In the genomic region with DNA sequence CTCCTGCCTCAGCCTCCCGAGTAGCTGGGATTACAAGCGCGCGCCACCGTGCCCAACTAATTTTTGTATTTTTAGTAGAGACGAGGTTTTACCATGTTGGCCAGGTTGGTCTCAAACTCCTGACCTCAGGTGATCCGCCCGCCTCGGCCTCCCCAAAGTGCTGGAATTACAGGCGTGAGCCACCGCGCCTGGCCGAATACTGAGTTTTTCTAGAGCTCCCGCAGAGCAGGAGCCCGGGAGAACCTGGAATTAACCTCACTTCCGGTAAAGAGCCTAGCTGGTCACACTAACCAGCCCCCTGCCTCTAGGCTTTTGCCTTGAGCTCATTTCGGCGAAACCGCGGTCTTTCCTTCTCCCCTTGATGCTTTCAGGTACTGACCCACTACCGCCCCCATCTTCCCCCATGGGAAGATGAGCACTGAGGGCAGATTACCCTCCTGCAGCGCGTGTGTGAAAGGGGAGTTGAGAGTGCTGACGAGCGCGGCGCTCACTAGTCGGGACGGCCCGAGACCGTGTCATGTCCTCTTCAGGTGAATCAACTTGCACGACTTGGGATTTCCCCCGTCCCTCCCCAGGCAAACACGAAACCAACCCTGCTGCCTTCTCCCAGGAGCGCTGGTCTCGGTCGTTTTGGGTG, we compare ENCODE assay signal across 8 cellular contexts.
A peak's percentile ranks its signal among the peaks of the same experiment; 100 is the strongest.
DNase-seq lines count a peak whose midpoint lies in the region; ATAC-seq lines count a peak whose summit lies in the region.

No MANE protein-coding gene starts in this region.

- H3K27me3 Mint-ChIP-seq in memory B cell: no peaks in the 10 kb centered on the region

- peaks cover 16% of the 10 kb centered on the region for H3K36me3 Mint-ChIP-seq in memory B cell

- peaks cover 40% of the 10 kb centered on the region for H3K4me1 Mint-ChIP-seq in memory B cell

- ATAC-seq in HG02642 (IDR thresholded peaks at IDR 0.05; ENCODE audit: poor library complexity, unreplicated experiment): peak; percentile 37
- ATAC-seq in memory B cell (ENCODE audit: low read depth): peak; percentile 55

- H3K27ac Mint-ChIP-seq in memory B cell: peak overlapping the region; percentile 98

- H3K9me3 Mint-ChIP-seq in memory B cell: no peaks in the 10 kb centered on the region

- DNase-seq in NCI-H2196 (lab: John Stamatoyannopoulos, UW; ENCODE audit: unreplicated experiment) (peak; percentile 43), NCI-H2196 treated with DMSO at 0.1 percent for 48 hours (lab: John Stamatoyannopoulos, UW; ENCODE audit: unreplicated experiment) (no peak), NCI-H1694 treated with DMSO at 0.1 percent for 48 hours (lab: John Stamatoyannopoulos, UW) (peak; percentile 55), cerebellar cortex (ENCODE audit: low spot score) (peak; percentile 75), memory B cell (ENCODE audit: low spot score in 2 of 2) (peak; percentile 75 to 83)
- DNase-seq in activated CD4-positive, CD25-positive, alpha-beta regulatory T cell (lab: John Stamatoyannopoulos, UW): peak; percentile 63 to 78 (median 67)
- peak; percentile 82 to 85 for DNase-seq in stimulated activated CD8-positive, alpha-beta memory T cell treated with anti-CD3 and anti-CD28 coated beads, Interleukin-2, amount 100 ng/mL, for 48 hours (ENCODE audit: low read depth in 2 of 2)

- peak overlapping the region; percentile 90 for H3K4me3 Mint-ChIP-seq in memory B cell
